8 cellular contexts compared by ENCODE assay signal in the genomic region with DNA sequence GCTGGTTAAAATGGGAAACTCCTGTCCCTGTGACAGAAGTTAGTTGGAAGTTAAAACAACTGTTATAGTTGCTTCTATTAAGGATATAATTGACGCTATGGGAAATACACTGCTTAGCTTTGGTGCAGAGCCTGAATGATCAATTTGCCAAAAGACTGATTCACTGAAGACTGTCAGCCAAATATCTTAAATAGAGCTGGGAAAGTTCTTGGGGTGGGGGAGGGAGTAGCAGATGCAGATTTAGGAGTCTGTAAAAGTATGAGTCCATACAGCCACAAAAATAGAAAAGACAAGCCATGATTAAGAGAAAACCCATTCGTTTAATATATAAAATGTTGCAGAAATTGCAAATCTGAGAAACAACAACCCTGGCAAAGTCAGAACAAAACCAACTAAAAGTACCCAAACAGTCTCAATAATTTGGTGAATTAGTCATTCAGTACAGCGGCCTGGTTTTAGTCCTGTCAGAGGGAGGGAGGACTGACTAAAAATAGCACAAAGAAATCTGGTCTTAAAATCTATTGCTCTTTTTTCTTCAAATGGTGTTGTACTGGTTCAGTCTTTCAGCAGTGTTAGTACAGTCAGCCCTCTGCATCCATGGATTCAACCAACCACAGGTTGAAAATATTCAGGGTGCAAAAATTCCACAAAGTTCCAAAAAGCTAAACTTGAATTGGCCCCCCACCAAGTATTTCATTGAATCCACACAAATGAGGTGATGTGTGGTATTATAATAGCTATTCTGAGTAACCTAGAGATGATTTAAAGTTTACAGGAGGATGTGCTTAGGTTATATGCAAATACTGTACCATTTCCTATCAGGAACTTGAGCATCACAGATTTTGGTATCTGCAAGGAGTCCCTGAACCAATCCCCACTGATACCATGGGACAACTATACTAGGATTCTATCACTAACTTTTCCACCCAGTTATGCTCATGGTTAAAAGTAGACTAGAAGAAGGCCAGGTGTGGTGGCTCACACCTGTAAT.
DNase-seq lines count a peak whose midpoint lies in the region; ATAC-seq and TF ChIP-seq lines count a peak whose summit lies in the region.
"Had no signal": no experiment of that assay in that cellular context is flagged by ENCODE, and none has a peak within 500 bp of the region (broad histone marks: within the 10 kb centered on the region; RNA-seq: fewer than 3 reads in every experiment).

No MANE protein-coding gene starts in this region.

- no peak for TF ChIP-seq CTCF in astrocyte of the cerebellum (IDR thresholded peaks at IDR 0.05; ENCODE audit: low read depth, low read length, missing control alignments)

- H3K9me3 Mint-ChIP-seq in stimulated activated effector memory CD8-positive, alpha-beta T cell treated with anti-CD3 and anti-CD28 coated beads, Interleukin-12 subunit alpha, Interleukin-12 subunit beta, amount 100 ng/mL, for 72 hours, result no peaks in the 10 kb centered on the region

- ATAC-seq in GM18907 (IDR thresholded peaks at IDR 0.05; ENCODE audit: unreplicated experiment) (peak; percentile 71), HG02981 (IDR thresholded peaks at IDR 0.05; ENCODE audit: unreplicated experiment) (peak; percentile 72)
- peak; percentile 97 for ATAC-seq in stimulated activated effector memory CD8-positive, alpha-beta T cell treated with anti-CD3 and anti-CD28 coated beads, Interleukin-12 subunit alpha, Interleukin-12 subunit beta, amount 100 ng/mL, for 72 hours

- in situ Hi-C loops in astrocyte of the cerebellum (cut with HindIII; ENCODE audit: low sequenced_read_pairs), result no loop called here

- peaks cover 55% of the 10 kb centered on the region for H3K4me1 Mint-ChIP-seq in stimulated activated effector memory CD8-positive, alpha-beta T cell treated with anti-CD3 and anti-CD28 coated beads, Interleukin-12 subunit alpha, Interleukin-12 subunit beta, amount 100 ng/mL, for 72 hours

- H3K36me3 Mint-ChIP-seq in stimulated activated effector memory CD8-positive, alpha-beta T cell treated with anti-CD3 and anti-CD28 coated beads, Interleukin-12 subunit alpha, Interleukin-12 subunit beta, amount 100 ng/mL, for 72 hours, result no peaks in the 10 kb centered on the region

- H3K27ac Mint-ChIP-seq in stimulated activated effector memory CD8-positive, alpha-beta T cell treated with anti-CD3 and anti-CD28 coated beads, Interleukin-12 subunit alpha, Interleukin-12 subunit beta, amount 100 ng/mL, for 72 hours, result peak overlapping the region; percentile 67

- no peak overlapping the region for H3K4me3 ChIP-seq in astrocyte of the cerebellum (ENCODE audit: low read depth, low read length)

- peak overlapping the region; percentile 23 for H3K4me3 Mint-ChIP-seq in stimulated activated effector memory CD8-positive, alpha-beta T cell treated with anti-CD3 and anti-CD28 coated beads, Interleukin-12 subunit alpha, Interleukin-12 subunit beta, amount 100 ng/mL, for 72 hours

- DNase-seq in astrocyte of the cerebellum (ENCODE audit: low read depth) (peak; percentile 40), NOMO-1 (lab: John Stamatoyannopoulos, UW; ENCODE audit: unreplicated experiment in 2 of 2) (no peak), NCI-H526 (lab: John Stamatoyannopoulos, UW) (no peak), NCI-H524 treated with DMSO at 0.1 percent for 48 hours (lab: John Stamatoyannopoulos, UW) (no peak)
- peak in 1 of 2 donors; percentile 43 for DNase-seq in stimulated activated effector memory CD8-positive, alpha-beta T cell treated with anti-CD3 and anti-CD28 coated beads, Interleukin-12 subunit alpha, Interleukin-12 subunit beta, amount 100 ng/mL, for 72 hours (ENCODE audit: low spot score in 2 of 2)
- DNase-seq: activated effector memory CD4-positive, alpha-beta T cell treated with anti-CD3 and anti-CD28 coated beads, Interleukin-2, amount 50 U/mL, for 16 hours had no signal
